ENCODE assay signal across 9 cellular contexts in the genomic region with DNA sequence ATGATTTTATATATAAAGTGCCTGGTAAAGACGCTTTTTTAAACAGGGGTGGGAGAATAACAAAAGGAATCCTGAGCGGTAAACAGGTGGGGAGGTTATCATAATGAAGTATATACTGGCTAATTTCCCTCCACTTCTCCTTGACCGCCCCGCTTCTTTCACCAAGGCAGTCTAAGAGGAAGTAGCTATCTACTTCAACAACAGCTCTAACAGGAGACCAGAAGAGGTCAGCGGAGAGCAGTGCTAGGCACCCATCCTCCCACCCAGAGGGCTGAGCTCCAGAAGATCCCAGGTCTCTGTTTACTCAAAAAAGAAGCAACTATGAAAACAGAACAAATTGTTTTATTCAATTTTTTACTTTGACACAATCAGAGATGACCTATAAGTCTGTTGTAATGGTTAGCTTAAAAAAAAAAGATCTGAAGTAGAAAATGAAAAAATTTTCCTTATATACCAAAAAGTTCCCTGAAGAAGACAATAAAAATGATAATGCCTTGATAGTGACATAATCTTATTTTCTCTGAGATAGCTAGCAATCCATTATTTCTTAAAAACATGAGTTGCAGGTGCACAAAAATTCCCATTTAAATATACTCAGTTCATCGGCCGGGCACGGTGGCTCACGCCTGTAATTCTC.
A peak's percentile ranks its signal among the peaks of the same experiment; 100 is the strongest.
DNase-seq lines count a peak whose midpoint lies in the region; ATAC-seq and TF ChIP-seq lines count a peak whose summit lies in the region.
"Had no signal": no experiment of that assay in that cellular context is flagged by ENCODE, and none has a peak within 500 bp of the region (broad histone marks: within the 10 kb centered on the region; RNA-seq: fewer than 3 reads in every experiment).

No MANE protein-coding gene starts in this region.

- H3K4me1 ChIP-seq in RWPE2 (ENCODE audit: insufficient read depth, poor library complexity, severe bottlenecking), result no peaks in the 10 kb centered on the region
- H3K4me1 ChIP-seq: BLaER1 had no signal

- peaks cover 14 to 18% of the 10 kb centered on the region in 2 donors for H3K4me1 Mint-ChIP-seq in stimulated activated naive B cell treated with anti-CD40 and anti-IgM and Interleukin-4, amounts not matched to agents 10 μg/mL and 1 μg/mL and 100 μg/mL, for 72 hours

- H3K4me3 Mint-ChIP-seq in stimulated activated naive B cell treated with anti-CD40 and anti-IgM and Interleukin-4, amounts not matched to agents 10 μg/mL and 1 μg/mL and 100 μg/mL, for 72 hours, result no peak overlapping the region

- H3K27me3 ChIP-seq in RWPE2 (ENCODE audit: insufficient read depth, poor library complexity, severe bottlenecking), result no peaks in the 10 kb centered on the region
- H3K27me3 ChIP-seq: BLaER1 had no signal

- peak; percentile 30 for DNase-seq in NCI-H1436 (lab: John Stamatoyannopoulos, UW)
- no peak for DNase-seq in NCI-H1436 treated with DMSO at 0.1 percent for 48 hours (lab: John Stamatoyannopoulos, UW)
- DNase-seq in Kasumi-1 (lab: John Stamatoyannopoulos, UW), result peak; percentile 70 to 72
- no peak for DNase-seq in RWPE2 (ENCODE audit: low spot score)
- peak; percentile 74 to 75 for DNase-seq in cardiac fibroblast (ENCODE audit: low read depth in 2 of 2)
- peak; percentile 58 for DNase-seq in kidney tubule cell (ENCODE audit: low spot score)
- DNase-seq in stimulated activated naive B cell treated with anti-CD40 and anti-IgM and Interleukin-4, amounts not matched to agents 10 μg/mL and 1 μg/mL and 100 μg/mL, for 72 hours, result peak; percentile 22

- no peaks in the 10 kb centered on the region for H3K27me3 Mint-ChIP-seq in stimulated activated naive B cell treated with anti-CD40 and anti-IgM and Interleukin-4, amounts not matched to agents 10 μg/mL and 1 μg/mL and 100 μg/mL, for 72 hours

- no peaks in the 10 kb centered on the region for H3K9me3 Mint-ChIP-seq in stimulated activated naive B cell treated with anti-CD40 and anti-IgM and Interleukin-4, amounts not matched to agents 10 μg/mL and 1 μg/mL and 100 μg/mL, for 72 hours

- H3K4me3 ChIP-seq in RWPE2 (ENCODE audit: severe bottlenecking) (no peak overlapping the region), cardiac fibroblast (replicated peaks in 1 of 2; ENCODE audit: low read depth in 2 of 2, low read length in 2 of 2) (no peak overlapping the region)
- H3K4me3 ChIP-seq: BLaER1 had no signal

- H3K27ac ChIP-seq in RWPE2 (ENCODE audit: poor library complexity, severe bottlenecking), result no peak overlapping the region
- H3K27ac ChIP-seq: BLaER1 had no signal

- no peaks in the 10 kb centered on the region for H3K9me3 ChIP-seq in RWPE2 (ENCODE audit: severe bottlenecking)
- H3K9me3 ChIP-seq: BLaER1 had no signal

- H3K36me3 ChIP-seq in RWPE2 (ENCODE audit: low read depth), result no peaks in the 10 kb centered on the region
- H3K36me3 ChIP-seq: BLaER1 had no signal

- ATAC-seq in GM21576 (IDR thresholded peaks at IDR 0.05; ENCODE audit: unreplicated experiment) (peak; percentile 77), RWPE2 (ENCODE audit: low read depth) (peak; percentile 84)
- ATAC-seq in stimulated activated naive B cell treated with anti-CD40 and anti-IgM and Interleukin-4, amounts not matched to agents 10 μg/mL and 1 μg/mL and 100 μg/mL, for 72 hours (replicated peaks), result peak; percentile 94 to 97

- no peak overlapping the region for H3K27ac Mint-ChIP-seq in stimulated activated naive B cell treated with anti-CD40 and anti-IgM and Interleukin-4, amounts not matched to agents 10 μg/mL and 1 μg/mL and 100 μg/mL, for 72 hours

- TF ChIP-seq CTCF in RWPE2 (IDR thresholded peaks at IDR 0.05; ENCODE audit: poor library complexity, severe bottlenecking) (peak; percentile 85), cardiac fibroblast (IDR thresholded peaks at IDR 0.05; ENCODE audit: low read depth, low read length) (peak; percentile 91)

- H3K36me3 Mint-ChIP-seq in stimulated activated naive B cell treated with anti-CD40 and anti-IgM and Interleukin-4, amounts not matched to agents 10 μg/mL and 1 μg/mL and 100 μg/mL, for 72 hours, result peaks cover 0 to 4% of the 10 kb centered on the region in 2 donors

Comparison
In these comparisons a context has a peak if more than half of its experiments do, and no peak if none do; other contexts are left out.
1. DNase-seq: peak in NCI-H1436 (single experiment), Kasumi-1 (2 of 2), cardiac fibroblast (2 of 2), kidney tubule cell (single experiment) and stimulated activated naive B cell treated with anti-CD40 and anti-IgM and Interleukin-4, amounts not matched to agents 10 μg/mL and 1 μg/mL and 100 μg/mL, for 72 hours (single experiment); none in NCI-H1436 treated with DMSO at 0.1 percent for 48 hours (single experiment) and RWPE2 (single experiment).
2. Peak in every context shown above with its lines, with median percentiles within 50 percentile points of each other: ATAC-seq.